ENCODE assay signal across 1 cellular context in genomic region chr16:69565611-69566436, GRCh38.
TF ChIP-seq lines count a peak whose summit lies in the region.

Gene NFAT5, plus strand, starts transcription at chr16:69565966. Its CDS starts 336 bp downstream, at chr16:69566302.

TF ChIP-seq in K562, 482 proteins besides CTCF, POLR2A, EP300 and RAD21 (continued from another document and continues in another):
- TF ChIP-seq ZNF140 (CRISPR knock-in tag; IDR thresholded peaks at IDR 0.05) (no peak), CXXC5 (CRISPR knock-in tag; IDR thresholded peaks at IDR 0.05) (peak; percentile 83), YY1 (IDR thresholded peaks at IDR 0.05; ENCODE audit: borderline replicate concordance in 1 of 3, control insufficient read depth in 1 of 3, extremely low read depth in 1 of 3, insufficient read depth in 3 of 3, insufficient read length in 1 of 3, insufficient replicate concordance in 2 of 3, low read depth in 1 of 3, low read length in 2 of 3) (peak in 2 of 3 experiments; percentile 83 to 84), SAFB (IDR thresholded peaks at IDR 0.05; ENCODE audit: borderline replicate concordance, low read depth, low read length) (peak; percentile 44; the same call in 1 of the 2 replicates), GTF2A2 (tag; IDR thresholded peaks at IDR 0.05) (0 out of 2 replicates have a peak, but pooled peaks have one; percentile 16), RNF2 (IDR thresholded peaks at IDR 0.05) (peak; percentile 57; the same call in 1 of the 2 replicates), ARID4B (CRISPR knock-in tag; IDR thresholded peaks at IDR 0.05) (peak; percentile 76), GMEB1 (CRISPR knock-in tag; IDR thresholded peaks at IDR 0.05) (peak; percentile 87), ZNF431 (CRISPR knock-in tag; IDR thresholded peaks at IDR 0.05) (no peak), ATF7 (IDR thresholded peaks at IDR 0.05) (peak; percentile 74; the same call in 1 of the 2 replicates), ZNF639 (CRISPR knock-in tag; conservative IDR thresholded peaks at IDR 0.05 in 1 of 2, IDR thresholded peaks at IDR 0.05 in 1 of 2) (peak in 1 of 2 experiments; percentile 91; a peak in 2 of 4 replicates), ZNF134 (CRISPR knock-in tag; conservative IDR thresholded peaks at IDR 0.05) (no peak), PCBP1 (IDR thresholded peaks at IDR 0.05; ENCODE audit: low read depth, low read length, poor library complexity, severe bottlenecking) (peak; percentile 98), ZNF740 (CRISPR knock-in tag; IDR thresholded peaks at IDR 0.05) (peak; percentile 16; the same call in 1 of the 2 replicates), ZNF740 (tag; IDR thresholded peaks at IDR 0.05) (peak in 1 of 2 experiments; percentile 70; a peak in 2 of 4 replicates), LCOR (CRISPR knock-in tag; IDR thresholded peaks at IDR 0.05) (0 out of 2 replicates have a peak, but pooled peaks have one; percentile 62), CREB1 (IDR thresholded peaks at IDR 0.05) (peak; percentile 30; the same call in 1 of the 2 replicates), CREB1 (CRISPR knock-in tag; IDR thresholded peaks at IDR 0.05) (no peak), MTA1 (IDR thresholded peaks at IDR 0.05; ENCODE audit: borderline replicate concordance) (no peak), NR2F6 (CRISPR knock-in tag; IDR thresholded peaks at IDR 0.05) (no peak), ZNF165 (CRISPR knock-in tag; IDR thresholded peaks at IDR 0.05; ENCODE audit: borderline replicate concordance) (no peak), ZNF707 (CRISPR knock-in tag; conservative IDR thresholded peaks at IDR 0.05) (0 out of 2 replicates have a peak, but pooled peaks have one; percentile 47), NFE2 (IDR thresholded peaks at IDR 0.05; ENCODE audit: low read depth) (peak; percentile 16; the same call in 1 of the 2 replicates), PHF8 (IDR thresholded peaks at IDR 0.05; ENCODE audit: borderline replicate concordance, low read length) (peak; percentile 80; the same call in 1 of the 2 replicates), BHLHE40 (IDR thresholded peaks at IDR 0.05; ENCODE audit: low read length) (peak; percentile 14; the same call in 1 of the 2 replicates), ESRRA (IDR thresholded peaks at IDR 0.05; ENCODE audit: borderline replicate concordance, low read depth) (peak; percentile 39; the same call in 1 of the 2 replicates), DPF2 (IDR thresholded peaks at IDR 0.05) (peak; percentile 33; the same call in 1 of the 2 replicates), CBFA2T3 (IDR thresholded peaks at IDR 0.05) (0 out of 2 replicates have a peak, but pooled peaks have one; percentile 5), PBX2 (CRISPR knock-in tag; IDR thresholded peaks at IDR 0.05; ENCODE audit: low read depth) (no peak), PBX2 (tag; conservative IDR thresholded peaks at IDR 0.05; ENCODE audit: low read depth) (no peak), ZNF41 (CRISPR knock-in tag; conservative IDR thresholded peaks at IDR 0.05) (0 out of 2 replicates have a peak, but pooled peaks have one; percentile 4), THRAP3 (IDR thresholded peaks at IDR 0.05; ENCODE audit: borderline replicate concordance) (no peak), MLLT1 (IDR thresholded peaks at IDR 0.05) (no peak), HDAC1 (IDR thresholded peaks at IDR 0.05) (peak in 1 of 2 experiments; percentile 27; a peak in 1 of 4 replicates), TBP (optimal IDR thresholded peaks at IDR 0.05; ENCODE audit: low read depth, low read length) (peak; percentile 90), ZBTB7A (IDR thresholded peaks at IDR 0.05; ENCODE audit: borderline replicate concordance, control insufficient read depth, low read depth, low read length) (peak; percentile 75; the same call in 1 of the 2 replicates), ZNF717 (CRISPR knock-in tag; IDR thresholded peaks at IDR 0.05) (no peak), POLR2AphosphoS5 (IDR thresholded peaks at IDR 0.05; ENCODE audit: control insufficient read depth, insufficient read depth, low read depth, low read length) (peak; percentile 87), SMAD4 (CRISPR knock-in tag; conservative IDR thresholded peaks at IDR 0.05) (peak; percentile 93), ZNF511 (CRISPR knock-in tag; IDR thresholded peaks at IDR 0.05) (peak; percentile 36), MNT (conservative IDR thresholded peaks at IDR 0.05) (peak; percentile 30 to 79; a peak in 3 of 4 replicates), CBX1 (IDR thresholded peaks at IDR 0.05; ENCODE audit: low read depth) (peak; percentile 80; the same call in 1 of the 2 replicates), JUND (IDR thresholded peaks at IDR 0.05; ENCODE audit: borderline replicate concordance, low read depth, low read length) (peak; percentile 100), JUND (tag; IDR thresholded peaks at IDR 0.05; ENCODE audit: borderline replicate concordance, low read depth, low read length) (peak; percentile 24; the same call in 1 of the 3 replicates), FOXJ3 (CRISPR knock-in tag; IDR thresholded peaks at IDR 0.05) (no peak), SRSF1 (IDR thresholded peaks at IDR 0.05; ENCODE audit: low read depth, low read length) (peak; percentile 100), MTA3 (IDR thresholded peaks at IDR 0.05; ENCODE audit: borderline replicate concordance) (peak; percentile 86; the same call in 1 of the 2 replicates)
